ENCODE assay signal across 8 cellular contexts in genomic region chr2:68365087-68365486, GRCh38. TPM values are rescaled to one million over a fixed set of nuclear protein-coding genes. Genes with fewer than 3 reads are reported as not detected.
DNase-seq lines count a peak whose midpoint lies in the region; ATAC-seq and TF ChIP-seq lines count a peak whose summit lies in the region.

Gene PLEK, plus strand, starts transcription at chr2:68365282. Its CDS starts 70 bp downstream, at chr2:68365352.

- TF ChIP-seq CTCF in right atrium auricular region (IDR thresholded peaks at IDR 0.05) (no peak), thoracic aorta (IDR thresholded peaks at IDR 0.05) (no peak), HFFc6 (IDR thresholded peaks at IDR 0.05) (no peak)

- peaks cover 16% of the 10 kb centered on the region for H3K4me1 Mint-ChIP-seq in HFFc6 (ENCODE audit: low read depth)

- peak; percentile 49 for ATAC-seq in GM18870 (IDR thresholded peaks at IDR 0.05; ENCODE audit: unreplicated experiment)
- peak; percentile 63 for ATAC-seq in HG02870 (IDR thresholded peaks at IDR 0.05; ENCODE audit: unreplicated experiment)
- ATAC-seq in thoracic aorta (ENCODE audit: insufficient number of reproducible peaks, low FRiP score, low read depth) = no peak

- no peaks in the 10 kb centered on the region for H3K27me3 ChIP-seq in right atrium auricular region
- no peaks in the 10 kb centered on the region for H3K27me3 ChIP-seq in thoracic aorta (replicated peaks; ENCODE audit: insufficient read depth)

- H3K4me1 ChIP-seq in right atrium auricular region (peaks cover 0 to 6% of the 10 kb centered on the region in 2 donors), thoracic aorta (ENCODE audit: control insufficient read depth in 1 of 2, low read depth in 2 of 2) (peaks cover 0 to 7% of the 10 kb centered on the region in 2 donors)

- no peak within 1 kb of the TSS for H3K27ac Mint-ChIP-seq in HFFc6

- DNase-seq in RPMI8226 (peak; percentile 51), right atrium auricular region (ENCODE audit: low spot score) (peak; percentile 69), thoracic aorta (ENCODE audit: low spot score) (no peak), HFFc6 (no peak), hepatic stellate cell (ENCODE audit: low spot score) (no peak), EL (no peak)

- H3K4me3 Mint-ChIP-seq in HFFc6 = no peak within 1 kb of the TSS

- H3K4me3 ChIP-seq in right atrium auricular region = peak within 1 kb of the TSS in 1 of 2 donors; percentile 24
- peak within 1 kb of the TSS; percentile 40 for H3K4me3 ChIP-seq in thoracic aorta

- H3K27me3 Mint-ChIP-seq in HFFc6 (ENCODE audit: insufficient read depth) = peaks cover 12% of the 10 kb centered on the region

- no peaks in the 10 kb centered on the region for H3K36me3 Mint-ChIP-seq in HFFc6 (ENCODE audit: low read depth)

- H3K27ac ChIP-seq in right atrium auricular region = peak within 1 kb of the TSS in 1 of 2 donors; percentile 10
- no peak within 1 kb of the TSS for H3K27ac ChIP-seq in thoracic aorta

- no peaks in the 10 kb centered on the region for H3K9me3 ChIP-seq in right atrium auricular region
- H3K9me3 ChIP-seq in thoracic aorta = no peaks in the 10 kb centered on the region

- H3K9me3 Mint-ChIP-seq in HFFc6 = peaks cover 5% of the 10 kb centered on the region; the same call in 1 of the 2 replicates

- no peaks in the 10 kb centered on the region for H3K36me3 ChIP-seq in right atrium auricular region
- no peaks in the 10 kb centered on the region for H3K36me3 ChIP-seq in thoracic aorta

RNA-seq across cellular contexts. Expression of gene PLEK, which starts in this region (rescaled TPM):
- total RNA-seq in right atrium auricular region (1 to 10 TPM; 3.1 to 4.4 TPM), thoracic aorta (10 to 100 TPM; 16.2 to 20.7 TPM)
- total RNA-seq in HFFc6 (2021; fragmentation: NEBNext Ultra II Directional; extraction: Animal tissue kit (Norgen Biotek cat#: 25700)) = not detected

Comparison
In these comparisons a context has a peak if more than half of its experiments do, and no peak if none do; other contexts are left out.
1. RNA of gene PLEK (total RNA-seq): 16.2 to 20.7 TPM in thoracic aorta and 3.1 to 4.4 TPM in right atrium auricular region; not detected in HFFc6; every median in the first group is over 4 times any median in the second.
2. DNase-seq: peak in RPMI8226 (single experiment) and right atrium auricular region (single experiment); none in thoracic aorta (single experiment), HFFc6 (single experiment), hepatic stellate cell (single experiment) and EL (single experiment).